ENCODE assay signal across 1 cellular context in genomic region chr1:25540750-25541350, GRCh38.
TF ChIP-seq lines count a peak whose summit lies in the region.

No MANE protein-coding gene starts in this region.

TF ChIP-seq in GM23338, 12 proteins besides CTCF, POLR2A, EP300 and RAD21 (continued from another document):
- TF ChIP-seq, protein P1, sequence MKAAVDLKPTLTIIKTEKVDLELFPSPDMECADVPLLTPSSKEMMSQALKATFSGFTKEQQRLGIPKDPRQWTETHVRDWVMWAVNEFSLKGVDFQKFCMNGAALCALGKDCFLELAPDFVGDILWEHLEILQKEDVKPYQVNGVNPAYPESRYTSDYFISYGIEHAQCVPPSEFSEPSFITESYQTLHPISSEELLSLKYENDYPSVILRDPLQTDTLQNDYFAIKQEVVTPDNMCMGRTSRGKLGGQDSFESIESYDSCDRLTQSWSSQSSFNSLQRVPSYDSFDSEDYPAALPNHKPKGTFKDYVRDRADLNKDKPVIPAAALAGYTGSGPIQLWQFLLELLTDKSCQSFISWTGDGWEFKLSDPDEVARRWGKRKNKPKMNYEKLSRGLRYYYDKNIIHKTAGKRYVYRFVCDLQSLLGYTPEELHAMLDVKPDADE (IDR thresholded peaks at IDR 0.05): no peak
- TF ChIP-seq CREB1 (CRISPR knock-in tag; IDR thresholded peaks at IDR 0.05; ENCODE audit: low read depth): no peak
- TF ChIP-seq, protein P2, sequence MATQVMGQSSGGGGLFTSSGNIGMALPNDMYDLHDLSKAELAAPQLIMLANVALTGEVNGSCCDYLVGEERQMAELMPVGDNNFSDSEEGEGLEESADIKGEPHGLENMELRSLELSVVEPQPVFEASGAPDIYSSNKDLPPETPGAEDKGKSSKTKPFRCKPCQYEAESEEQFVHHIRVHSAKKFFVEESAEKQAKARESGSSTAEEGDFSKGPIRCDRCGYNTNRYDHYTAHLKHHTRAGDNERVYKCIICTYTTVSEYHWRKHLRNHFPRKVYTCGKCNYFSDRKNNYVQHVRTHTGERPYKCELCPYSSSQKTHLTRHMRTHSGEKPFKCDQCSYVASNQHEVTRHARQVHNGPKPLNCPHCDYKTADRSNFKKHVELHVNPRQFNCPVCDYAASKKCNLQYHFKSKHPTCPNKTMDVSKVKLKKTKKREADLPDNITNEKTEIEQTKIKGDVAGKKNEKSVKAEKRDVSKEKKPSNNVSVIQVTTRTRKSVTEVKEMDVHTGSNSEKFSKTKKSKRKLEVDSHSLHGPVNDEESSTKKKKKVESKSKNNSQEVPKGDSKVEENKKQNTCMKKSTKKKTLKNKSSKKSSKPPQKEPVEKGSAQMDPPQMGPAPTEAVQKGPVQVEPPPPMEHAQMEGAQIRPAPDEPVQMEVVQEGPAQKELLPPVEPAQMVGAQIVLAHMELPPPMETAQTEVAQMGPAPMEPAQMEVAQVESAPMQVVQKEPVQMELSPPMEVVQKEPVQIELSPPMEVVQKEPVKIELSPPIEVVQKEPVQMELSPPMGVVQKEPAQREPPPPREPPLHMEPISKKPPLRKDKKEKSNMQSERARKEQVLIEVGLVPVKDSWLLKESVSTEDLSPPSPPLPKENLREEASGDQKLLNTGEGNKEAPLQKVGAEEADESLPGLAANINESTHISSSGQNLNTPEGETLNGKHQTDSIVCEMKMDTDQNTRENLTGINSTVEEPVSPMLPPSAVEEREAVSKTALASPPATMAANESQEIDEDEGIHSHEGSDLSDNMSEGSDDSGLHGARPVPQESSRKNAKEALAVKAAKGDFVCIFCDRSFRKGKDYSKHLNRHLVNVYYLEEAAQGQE (IDR thresholded peaks at IDR 0.05; ENCODE audit: unreplicated experiment): no peak
- TF ChIP-seq POLR2AphosphoS5 (IDR thresholded peaks at IDR 0.05; ENCODE audit: low read depth): no peak
- TF ChIP-seq NANOG (IDR thresholded peaks at IDR 0.05; ENCODE audit: borderline replicate concordance): no peak
- no peak for TF ChIP-seq ZNF331 (CRISPR knock-in tag; IDR thresholded peaks at IDR 0.05; ENCODE audit: low read depth)
